In genomic region chr4:38667005-38667771, GRCh38 we compare ENCODE assay signal across 8 cellular contexts. TPM values are rescaled to one million over a fixed set of nuclear protein-coding genes. Genes with fewer than 3 reads are reported as not detected.
A peak's percentile ranks its signal among the peaks of the same experiment; 100 is the strongest.
DNase-seq lines count a peak whose midpoint lies in the region; ATAC-seq and TF ChIP-seq lines count a peak whose summit lies in the region.

No MANE protein-coding gene starts in this region.

- peak; percentile 35 for TF ChIP-seq POLR2A in HCT116 (IDR thresholded peaks at IDR 0.05; ENCODE audit: borderline replicate concordance, extremely low read depth, insufficient read depth, insufficient read length)
- peak in 1 of 3 donors; percentile 84 for TF ChIP-seq POLR2A in spleen (IDR thresholded peaks at IDR 0.05)

- no TSS peak for BruUV-seq in HCT116 (replicated peaks; lab: Mats Ljungman, UMichigan)

- H3K27ac Mint-ChIP-seq in dendritic cell treated with granulocyte-macrophage colony-stimulating factor and Interleukin-4, amounts not matched to agents 40 ng/mL and 50 ng/mL, for 4 days, result peak overlapping the region; percentile 87

- 4 to 7% (median 5%) methylated on average over 9 of the region's 9 CpGs for WGBS in spleen, 5 donors

- H3K4me1 ChIP-seq in BE2C (peaks cover 20% of the 10 kb centered on the region), HCT116 (ENCODE audit: control insufficient read depth in 1 of 2, insufficient read depth in 2 of 2, low read length in 2 of 2) (peaks cover 55 to 74% of the 10 kb centered on the region in 2 experiments), spleen (peaks cover 59 to 84% (median 79%) of the 10 kb centered on the region in 6 donors)

- H3K36me3 ChIP-seq in BE2C (no peaks in the 10 kb centered on the region), HCT116 (ENCODE audit: control insufficient read depth in 1 of 2, insufficient read depth in 2 of 2, low read length in 2 of 2) (no peaks in the 10 kb centered on the region), spleen (no peaks in the 10 kb centered on the region)

- H3K36me3 Mint-ChIP-seq in dendritic cell treated with granulocyte-macrophage colony-stimulating factor and Interleukin-4, amounts not matched to agents 40 ng/mL and 50 ng/mL, for 4 days (ENCODE audit: low read depth), result peaks cover 27% of the 10 kb centered on the region

- no peaks in the 10 kb centered on the region for H3K9me2 ChIP-seq in HCT116 (ENCODE audit: insufficient read depth)

- no peak for TF ChIP-seq RAD21 in HCT116 (IDR thresholded peaks at IDR 0.05; ENCODE audit: low read depth)

- H3K4me2 ChIP-seq in HCT116 (ENCODE audit: low read length), result peak overlapping the region; percentile 67

- H3K9me3 Mint-ChIP-seq in dendritic cell treated with granulocyte-macrophage colony-stimulating factor and Interleukin-4, amounts not matched to agents 40 ng/mL and 50 ng/mL, for 4 days, result no peaks in the 10 kb centered on the region

- H3K4me3 ChIP-seq in BE2C (ENCODE audit: low read depth, low read length) (peak overlapping the region; percentile 79), HCT116 (replicated peaks in 1 of 2; ENCODE audit: low read depth in 1 of 2, low read length in 2 of 2) (peak overlapping the region; percentile 35 to 46), spleen (peak overlapping the region; percentile 70 to 93 (median 80))

- H3K27me3 Mint-ChIP-seq in dendritic cell treated with granulocyte-macrophage colony-stimulating factor and Interleukin-4, amounts not matched to agents 40 ng/mL and 50 ng/mL, for 4 days, result no peaks in the 10 kb centered on the region

- peak overlapping the region; percentile 74 for H3K27ac ChIP-seq in HCT116 (ENCODE audit: low read depth, low read length)
- H3K27ac ChIP-seq in spleen, result peak overlapping the region; percentile 97 to 100 (median 99)

- H3K4me3 Mint-ChIP-seq in dendritic cell treated with granulocyte-macrophage colony-stimulating factor and Interleukin-4, amounts not matched to agents 40 ng/mL and 50 ng/mL, for 4 days, result peak overlapping the region; percentile 93

- no peaks in the 10 kb centered on the region for H3K9me3 ChIP-seq in BE2C
- H3K9me3 ChIP-seq in HCT116 (ENCODE audit: control insufficient read depth in 1 of 2, insufficient read depth in 1 of 2, low read depth in 1 of 2, low read length in 2 of 2), result no peaks in the 10 kb centered on the region
- no peaks in the 10 kb centered on the region for H3K9me3 ChIP-seq in spleen

- ATAC-seq in HCT116, result peak; percentile 49
- ATAC-seq in GM19324 (IDR thresholded peaks at IDR 0.05; ENCODE audit: low FRiP score, unreplicated experiment), result no peak

- no peak overlapping the region for H2AFZ ChIP-seq in HCT116 (ENCODE audit: low read depth, low read length, poor library complexity, severe bottlenecking)

- H3K27me3 ChIP-seq in BE2C, result no peaks in the 10 kb centered on the region
- no peaks in the 10 kb centered on the region for H3K27me3 ChIP-seq in HCT116 (ENCODE audit: insufficient read depth, low read length)
- no peaks in the 10 kb centered on the region for H3K27me3 ChIP-seq in spleen (replicated peaks in 1 of 7)

- H3K4me1 Mint-ChIP-seq in dendritic cell treated with granulocyte-macrophage colony-stimulating factor and Interleukin-4, amounts not matched to agents 40 ng/mL and 50 ng/mL, for 4 days (ENCODE audit: low read depth), result peaks cover 54% of the 10 kb centered on the region

- RAD21 ChIA-PET in HCT116 (lab: Charles Lee; ENCODE audit: low non-redundant PET in 1 of 2, low total read pairs in 2 of 2, uncharacterized antibody in 2 of 2, unreplicated experiment in 2 of 2), result interaction anchor here in 1 of 2 experiments (0.6 to 1.1 kb wide), 2 partner anchors 10 to 348 kb away, joined by 3 read pairs; no protein-coding TSS in a partner anchor

- H3K9ac ChIP-seq in HCT116 (ENCODE audit: low read length), result peak overlapping the region; percentile 94

- intact Hi-C loops in HCT116 (cut with micrococcal nuclease) (no loop called here), spleen (cut with DNase I; ENCODE audit: low total_unique reads) (no loop called here)
- intact Hi-C loops in dendritic cell treated with granulocyte-macrophage colony-stimulating factor and Interleukin-4, amounts not matched to agents 40 ng/mL and 50 ng/mL, for 4 days (cut with micrococcal nuclease), result no loop called here

- peaks cover 78% of the 10 kb centered on the region for H3K79me2 ChIP-seq in HCT116 (ENCODE audit: insufficient read depth, low read length)

- DNase-seq in BE2C (peak; percentile 67), HCT116 (ENCODE audit: low read depth, low spot score) (peak; percentile 88), NCI-H345 treated with DMSO at 0.1 percent for 48 hours (lab: John Stamatoyannopoulos, UW; ENCODE audit: unreplicated experiment) (peak; percentile 46), kidney tubule cell (ENCODE audit: low spot score) (peak; percentile 99), spleen (no peak)
- DNase-seq in activated CD4-positive, alpha-beta T cell treated with anti-CD3 and anti-CD28 coated beads for 1 hour, result peak; percentile 31

- POLR2A ChIA-PET in HCT116 (lab: Charles Lee), result interaction anchor here (1.0 to 1.4 kb wide), 4 partner anchors 8 to 487 kb away, joined by 3 to 7 read pairs (median 4); no protein-coding TSS in a partner anchor

- H4K20me1 ChIP-seq in HCT116 (ENCODE audit: insufficient read depth), result no peaks in the 10 kb centered on the region

- TF ChIP-seq CTCF in BE2C (IDR thresholded peaks at IDR 0.05; ENCODE audit: low read depth, low read length) (no peak), HCT116 (IDR thresholded peaks at IDR 0.05 in 2 of 3, conservative IDR thresholded peaks at IDR 0.05 in 1 of 3; ENCODE audit: borderline replicate concordance in 1 of 3, insufficient read depth in 1 of 3, low read depth in 2 of 3, low read length in 2 of 3) (no peak), spleen (IDR thresholded peaks at IDR 0.05 in 8 of 11, conservative IDR thresholded peaks at IDR 0.05 in 3 of 11) (peak in 2 of 11 experiments; percentile 8 to 23)

- CTCF ChIA-PET in HCT116 (lab: Charles Lee), result interaction anchor here (0.6 to 1.4 kb wide), 3 partner anchors 8 to 487 kb away, joined by 3 to 6 read pairs (median 6); no protein-coding TSS in a partner anchor

TF ChIP-seq in HCT116, 20 proteins besides CTCF, POLR2A, EP300 and RAD21:
- TF ChIP-seq ELF1 (IDR thresholded peaks at IDR 0.05; ENCODE audit: borderline replicate concordance, low read depth) (no peak), SIN3A (IDR thresholded peaks at IDR 0.05; ENCODE audit: low read depth) (no peak), CBX3 (IDR thresholded peaks at IDR 0.05; ENCODE audit: low read depth) (no peak), ZBTB33 (IDR thresholded peaks at IDR 0.05; ENCODE audit: extremely low read depth, insufficient replicate concordance, low read length) (peak; percentile 61), POLR2AphosphoS5 (IDR thresholded peaks at IDR 0.05; ENCODE audit: low read depth, low read length) (peak; percentile 86)

RNA-seq across cellular contexts. Expression of gene KLF3, which starts 3.2 kb away (rescaled TPM):
- polyA plus RNA-seq in BE2C (2012; ENCODE audit: insufficient read depth, insufficient read length, low read depth), result 4.2 TPM
- total RNA-seq in HCT116 (2021; ENCODE audit: unreplicated experiment) (44.2 TPM), spleen (10 to 100 TPM; 60.6 to 87.5 (median 77.9) TPM)
- 17.5 and 17.8 TPM in 2 replicates for polyA plus RNA-seq in HCT116 (2012)
- 10 to 100 TPM in 1 of 3 donors, 1 to 10 TPM in 2; 8.0 to 16.4 (median 9.5) TPM for polyA plus RNA-seq in spleen
